ENCODE assay signal across 12 cellular contexts in genomic region chr5:45639038-45639437, GRCh38. TPM values are rescaled to one million over a fixed set of nuclear protein-coding genes. Genes with fewer than 3 reads are reported as not detected.
A peak's percentile ranks its signal among the peaks of the same experiment; 100 is the strongest.
DNase-seq lines count a peak whose midpoint lies in the region; ATAC-seq and TF ChIP-seq lines count a peak whose summit lies in the region.
"Had no signal": no experiment of that assay in that cellular context is flagged by ENCODE, and none has a peak within 500 bp of the region (broad histone marks: within the 10 kb centered on the region; RNA-seq: fewer than 3 reads in every experiment).

No MANE protein-coding gene starts in this region.

- peak; percentile 2 for DNase-seq in DMS 273 treated with DMSO at 0.1 percent for 48 hours (lab: John Stamatoyannopoulos, UW)
- DNase-seq in RPMI7951 (ENCODE audit: low read depth), result peak; percentile 3
- DNase-seq in iPS-NIHi7 (ENCODE audit: extremely low spot score), result peak; percentile 12
- DNase-seq in GM10266 (ENCODE audit: extremely low spot score), result no peak
- DNase-seq in T-helper 2 cell, result no peak
- DNase-seq in hepatic stellate cell (ENCODE audit: low spot score), result no peak
- no peak for DNase-seq in NOMO-1 treated with DMSO at 0.1 percent for 48 hours (lab: John Stamatoyannopoulos, UW; ENCODE audit: unreplicated experiment)
- DNase-seq: activated CD4-positive, alpha-beta T cell treated with anti-CD3 and anti-CD28 coated beads, Interleukin-2, amount 50 U/mL, for 1 hour; activated naive CD8-positive, alpha-beta T cell treated with anti-CD3 and anti-CD28 coated beads, Interleukin-2, amount 50 U/mL, for 24 hours; left cardiac atrium had no signal

- ATAC-seq in HG03432 (IDR thresholded peaks at IDR 0.05; ENCODE audit: unreplicated experiment), result peak; percentile 44
- ATAC-seq: activated naive CD8-positive, alpha-beta T cell treated with anti-CD3 and anti-CD28 coated beads, Interleukin-2, amount 50 U/mL, for 24 hours; esophagus mucosa; left cardiac atrium had no signal

- no peak for TF ChIP-seq CTCF in GM10266 (IDR thresholded peaks at IDR 0.05; ENCODE audit: control insufficient read depth, insufficient read depth, low read depth, missing control alignments)

RNA-seq across cellular contexts. Expression of gene HCN1, which starts 57.1 kb away (rescaled TPM):
- 0.10 TPM in 1 of 2 replicates, not detected in the other for total RNA-seq in RPMI7951 (2014; rRNA removed; shearing (Covaris generic))
- total RNA-seq: esophagus mucosa had no signal

Comparison
In these comparisons a context has a peak if more than half of its experiments do, and no peak if none do; other contexts are left out.
1. DNase-seq: peak in DMS 273 treated with DMSO at 0.1 percent for 48 hours (single experiment), RPMI7951 (single experiment) and iPS-NIHi7 (single experiment); none in GM10266 (single experiment), T-helper 2 cell (0 of 5), hepatic stellate cell (single experiment) and NOMO-1 treated with DMSO at 0.1 percent for 48 hours (single experiment).